ENCODE assay signal across 8 cellular contexts in genomic region chr2:120344991-120345975, GRCh38. TPM values are rescaled to one million over a fixed set of nuclear protein-coding genes. Genes with fewer than 3 reads are reported as not detected.
DNase-seq lines count a peak whose midpoint lies in the region; ATAC-seq and TF ChIP-seq lines count a peak whose summit lies in the region.

No MANE protein-coding gene starts in this region.

- H3K9ac ChIP-seq in MM.1S (ENCODE audit: low read length) (no peak overlapping the region), liver (ENCODE audit: low read depth in 1 of 2, low read length in 2 of 2) (peak overlapping the region in 1 of 2 donors; percentile 5)

- peak overlapping the region; percentile 47; the same call in 1 of the 2 replicates for H3K4me2 ChIP-seq in MM.1S (ENCODE audit: low read depth, low read length)

- no peak for TF ChIP-seq EP300 in transverse colon (IDR thresholded peaks at IDR 0.05; ENCODE audit: low read depth)

- no peak overlapping the region for H3K27ac ChIP-seq in MM.1S (ENCODE audit: low read length)
- no peak overlapping the region for H3K27ac ChIP-seq in brain microvascular endothelial cell
- peak overlapping the region; percentile 71 for H3K27ac ChIP-seq in liver (ENCODE audit: low read depth in 1 of 2, low read length in 2 of 2)
- no peak overlapping the region for H3K27ac ChIP-seq in transverse colon

- H3K36me3 ChIP-seq in MM.1S (replicated peaks; ENCODE audit: insufficient read depth, low read length) (no peaks in the 10 kb centered on the region), brain microvascular endothelial cell (replicated peaks) (no peaks in the 10 kb centered on the region), liver (ENCODE audit: control insufficient read depth in 4 of 4, insufficient read depth in 3 of 4, low read depth in 1 of 4, low read length in 3 of 4) (peaks cover 0 to 9% (median 2%) of the 10 kb centered on the region in 4 donors), transverse colon (no peaks in the 10 kb centered on the region)

- H3K4me1 ChIP-seq in MM.1S (ENCODE audit: low read length), result 0 out of 2 replicates have a peak, but pooled peaks cover 8% of the 10 kb centered on the region
- peaks cover 9 to 46% (median 32%) of the 10 kb centered on the region in 4 donors for H3K4me1 ChIP-seq in liver (ENCODE audit: control insufficient read depth in 4 of 4, insufficient read depth in 4 of 4, low read length in 3 of 4)
- peaks cover 3 to 39% (median 32%) of the 10 kb centered on the region in 4 donors for H3K4me1 ChIP-seq in transverse colon

- intact Hi-C loops in transverse colon (cut with DNase I; ENCODE audit: low total_unique reads), result loop anchor here (2.0 kb wide), 1 partner anchor 336 kb away; no protein-coding TSS in a partner anchor

- peak; percentile 54 for DNase-seq in Daoy (ENCODE audit: low read depth)
- no peak for DNase-seq in MM.1S
- DNase-seq in brain microvascular endothelial cell, result no peak
- no peak for DNase-seq in transverse colon
- DNase-seq in NCI-H1436 treated with DMSO at 0.1 percent for 48 hours (lab: John Stamatoyannopoulos, UW), result no peak

- H3K27me3 ChIP-seq in MM.1S (replicated peaks; ENCODE audit: insufficient read depth, low read length) (peaks cover 53% of the 10 kb centered on the region), brain microvascular endothelial cell (replicated peaks) (peaks cover 70% of the 10 kb centered on the region), liver (ENCODE audit: control insufficient read depth in 4 of 4, insufficient read depth in 4 of 4, low read length in 3 of 4) (peaks cover 0 to 3% (median 1%) of the 10 kb centered on the region in 4 donors), transverse colon (peaks cover 97% of the 10 kb centered on the region)

- H3F3A ChIP-seq in MM.1S (ENCODE audit: insufficient read depth, low read length), result no peaks in the 10 kb centered on the region

- no peak for TF ChIP-seq CTCF in MM.1S (IDR thresholded peaks at IDR 0.05; ENCODE audit: low read length)
- TF ChIP-seq CTCF in brain microvascular endothelial cell (IDR thresholded peaks at IDR 0.05; ENCODE audit: low read depth, low read length, missing control alignments), result no peak
- TF ChIP-seq CTCF in liver (IDR thresholded peaks at IDR 0.05; ENCODE audit: low read depth, low read length, missing input control), result no peak
- TF ChIP-seq CTCF in transverse colon (IDR thresholded peaks at IDR 0.05), result no peak

- in situ Hi-C loops in brain microvascular endothelial cell (cut with HindIII; ENCODE audit: low pct_ligation_motif_present, low sequenced_read_pairs), result no loop called here
- in situ Hi-C loops in transverse colon (cut with MboI; ENCODE audit: low pct_ligation_motif_present in 1 of 4, low pct_unique_long_range_greater_than_20kb in 1 of 4, low sequenced_read_pairs in 3 of 4), result loop anchor here in 3 of 4 donors (5.0 to 10.0 kb wide), 3 partner anchors 330 to 340 kb away; no protein-coding TSS in a partner anchor

- H3K9me3 ChIP-seq in MM.1S (replicated peaks; ENCODE audit: insufficient read depth, low read length) (no peaks in the 10 kb centered on the region), liver (ENCODE audit: control insufficient read depth in 4 of 4, low read length in 3 of 4) (no peaks in the 10 kb centered on the region), transverse colon (no peaks in the 10 kb centered on the region)

- no peaks in the 10 kb centered on the region for H3K79me2 ChIP-seq in MM.1S (ENCODE audit: low read length)

- whole genome bisulfite sequencing in liver, result under 1% methylated on average over 145 of the region's 146 CpGs
- 1% methylated on average over 105 of the region's 146 CpGs; no CpG with 5 or more reads in 1 of the 2 donors for WGBS in transverse colon (ENCODE audit: low coverage in 1 of 2), 2 donors

- H4K20me1 ChIP-seq in MM.1S (ENCODE audit: insufficient read depth, low read length), result no peaks in the 10 kb centered on the region

- H3K4me3 ChIP-seq in MM.1S (ENCODE audit: low read length), result peak overlapping the region; percentile 7; the same call in 1 of the 2 replicates
- peak overlapping the region; percentile 37 for H3K4me3 ChIP-seq in brain microvascular endothelial cell (ENCODE audit: low read depth, low read length)
- H3K4me3 ChIP-seq in liver (ENCODE audit: low read depth in 1 of 3, low read length in 3 of 3), result peak overlapping the region; percentile 44 to 65 (median 62)
- H3K4me3 ChIP-seq in transverse colon, result peak overlapping the region in 3 of 4 donors; percentile 35 to 57 (median 47)

- H3K9me2 ChIP-seq in MM.1S (replicated peaks; ENCODE audit: insufficient read depth, low read length), result no peaks in the 10 kb centered on the region

- TF ChIP-seq POLR2A in transverse colon (IDR thresholded peaks at IDR 0.05), result no peak

- TF ChIP-seq RAD21 in liver (IDR thresholded peaks at IDR 0.05), result no peak

- no peak overlapping the region for H2AFZ ChIP-seq in MM.1S (ENCODE audit: low read length)

- ATAC-seq in GM21528 (IDR thresholded peaks at IDR 0.05; ENCODE audit: low FRiP score, unreplicated experiment) (no peak), HG02885 (IDR thresholded peaks at IDR 0.05; ENCODE audit: poor library complexity, unreplicated experiment) (no peak)

TF ChIP-seq in liver, 16 proteins besides CTCF, POLR2A, EP300 and RAD21:
- TF ChIP-seq FOXA1 (IDR thresholded peaks at IDR 0.05), result no peak
- no peak for TF ChIP-seq HNF4A (conservative IDR thresholded peaks at IDR 0.05)
- TF ChIP-seq YY1 (IDR thresholded peaks at IDR 0.05), result no peak
- no peak for TF ChIP-seq HNF4G (IDR thresholded peaks at IDR 0.05)

RNA-seq across cellular contexts. Expression of gene INHBB, which starts 0.7 kb away (rescaled TPM):
- 0.29 and 1.0 TPM in 2 replicates for total RNA-seq in Daoy (2014; rRNA removed; shearing (Covaris generic))
- total RNA-seq in liver, result 1 to 10 TPM in 1 of 2 donors, under 1 TPM in 1; 0.51 to 3.8 TPM
- 1 to 10 TPM in 1 of 2 donors, under 1 TPM in 1; 0.36 to 7.4 TPM for polyA plus RNA-seq in liver
- 1 to 10 TPM in 1 of 4 donors, under 1 TPM in 2, not detected in 1; 0.20 to 1.1 (median 0.41) TPM for total RNA-seq in transverse colon

Comparison
In these comparisons a context has a peak if more than half of its experiments do, and no peak if none do; other contexts are left out.
1. H3K27ac ChIP-seq: peak in liver (2 of 2); none in MM.1S (single experiment), brain microvascular endothelial cell (single experiment) and transverse colon (0 of 4).
2. H3K4me3 ChIP-seq: peak in every context shown above with its lines; median percentile 62 in liver; 47 in transverse colon; 37 in brain microvascular endothelial cell; 7 in MM.1S.